ENCODE assay signal across 18 cellular contexts in the genomic region with DNA sequence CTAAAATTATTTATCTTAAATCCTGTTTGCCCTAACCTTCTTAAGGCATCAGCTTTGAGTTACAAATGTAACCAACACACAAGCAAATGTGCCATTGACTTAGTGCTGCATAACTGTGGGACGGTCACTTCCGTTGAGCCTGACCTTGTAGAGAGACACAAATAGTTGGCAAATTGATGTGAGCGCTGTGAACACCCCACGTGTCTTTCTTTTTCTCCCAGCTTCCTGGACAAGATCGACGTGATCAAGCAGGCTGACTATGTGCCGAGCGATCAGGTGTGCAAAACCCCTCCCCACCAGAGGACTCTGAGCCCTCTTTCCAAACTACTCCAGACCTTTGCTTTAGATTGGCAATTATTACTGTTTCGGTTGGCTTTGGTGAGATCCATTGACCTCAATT. TPM values are rescaled to one million over a fixed set of nuclear protein-coding genes. Genes with fewer than 3 reads are reported as not detected.
DNase-seq lines count a peak whose midpoint lies in the region; ATAC-seq, FAIRE-seq and TF ChIP-seq lines count a peak whose summit lies in the region.
"Had no signal": no experiment of that assay in that cellular context is flagged by ENCODE, and none has a peak within 500 bp of the region (broad histone marks: within the 10 kb centered on the region; RNA-seq: fewer than 3 reads in every experiment).

No MANE protein-coding gene starts in this region.

- no peaks in the 10 kb centered on the region for H3K27me3 ChIP-seq in KMS-11 (ENCODE audit: insufficient read depth, low read depth)
- H3K27me3 ChIP-seq in heart left ventricle, result no peaks in the 10 kb centered on the region
- H3K27me3 ChIP-seq in smooth muscle cell (ENCODE audit: low read depth), result no peaks in the 10 kb centered on the region

- no peak for TF ChIP-seq POLR2A in heart left ventricle (IDR thresholded peaks at IDR 0.05)

- H3K27ac Mint-ChIP-seq in CD14-positive monocyte, result peak overlapping the region in 6 of 7 donors; percentile 42 to 96 (median 77)

- H3K36me3 ChIP-seq in KMS-11 (ENCODE audit: insufficient read depth) (peaks cover 32% of the 10 kb centered on the region), heart left ventricle (peaks cover 10 to 81% (median 73%) of the 10 kb centered on the region in 9 donors), smooth muscle cell (ENCODE audit: low read depth) (peaks cover 31% of the 10 kb centered on the region), kidney (ENCODE audit: control insufficient read depth in 1 of 2, insufficient read depth in 2 of 2, low read length in 2 of 2) (peaks cover 31 to 42% of the 10 kb centered on the region in 2 donors)

- H3K4me3 ChIP-seq in KMS-11 (IDR thresholded peaks at IDR 0.05; ENCODE audit: insufficient read depth, low read depth, low read length), result no peak overlapping the region
- peak overlapping the region in 1 of 12 donors; percentile 31 for H3K4me3 ChIP-seq in heart left ventricle
- H3K4me3 ChIP-seq in smooth muscle cell, result no peak overlapping the region
- H3K4me3 ChIP-seq in kidney (ENCODE audit: low read length in 2 of 2), result no peak overlapping the region

- TF ChIP-seq CTCF in CD14-positive monocyte (IDR thresholded peaks at IDR 0.05) (no peak), KMS-11 (conservative IDR thresholded peaks at IDR 0.05; ENCODE audit: low read depth, low read length) (no peak), heart left ventricle (IDR thresholded peaks at IDR 0.05) (no peak), smooth muscle cell (IDR thresholded peaks at IDR 0.05; ENCODE audit: borderline replicate concordance, insufficient read depth, poor library complexity, severe bottlenecking) (no peak), kidney (IDR thresholded peaks at IDR 0.05; ENCODE audit: borderline replicate concordance, extremely low read depth, insufficient read depth) (no peak)

- FAIRE-seq in kidney (lab: Jason Lieb, UNC), result no peak

- no peaks in the 10 kb centered on the region for H3K9me3 Mint-ChIP-seq in CD14-positive monocyte
- H3K9me3 Mint-ChIP-seq: activated CD4-positive, alpha-beta memory T cell treated with anti-CD3 and anti-CD28 coated beads for 36 hours had no signal

- peak overlapping the region; percentile 85 for H3K4me2 ChIP-seq in KMS-11
- H3K4me2 ChIP-seq in smooth muscle cell, result no peak overlapping the region

- H3K79me2 ChIP-seq in KMS-11 (ENCODE audit: insufficient read depth, low read depth), result peaks cover 35% of the 10 kb centered on the region; the same call in 1 of the 2 replicates
- peaks cover 30% of the 10 kb centered on the region for H3K79me2 ChIP-seq in smooth muscle cell (ENCODE audit: low read depth)

- H3K4me1 ChIP-seq in KMS-11 (ENCODE audit: low read depth, poor library complexity, severe bottlenecking) (peaks cover 80% of the 10 kb centered on the region), heart left ventricle (peaks cover 0 to 60% (median 40%) of the 10 kb centered on the region in 12 donors), smooth muscle cell (ENCODE audit: low read depth) (peaks cover 15% of the 10 kb centered on the region), kidney (ENCODE audit: control insufficient read depth in 1 of 2, insufficient read depth in 1 of 2, low read depth in 1 of 2, low read length in 2 of 2) (peaks cover 0 to 12% of the 10 kb centered on the region in 2 donors)

- H3K4me1 Mint-ChIP-seq in CD14-positive monocyte, result peaks cover 36% of the 10 kb centered on the region

- WGBS in heart left ventricle, 4 donors, result 55 to 63% (median 62%) methylated on average over 9 of the region's 9 CpGs
- 97% methylated on average over 9 of the region's 9 CpGs for WGBS in smooth muscle cell (ENCODE audit: low lambda C conversion rate)

- DNase-seq in CD14-positive monocyte (ENCODE audit: low spot score) (no peak), heart left ventricle (no peak), smooth muscle cell (lab: John Stamatoyannopoulos, UW; ENCODE audit: unreplicated experiment) (no peak), kidney (no peak), CD1c-positive myeloid dendritic cell (ENCODE audit: extremely low spot score) (no peak), occipital lobe (lab: John Stamatoyannopoulos, UW) (no peak)
- DNase-seq: activated CD4-positive, alpha-beta memory T cell treated with anti-CD3 and anti-CD28 coated beads for 36 hours; activated effector memory CD4-positive, alpha-beta T cell treated with anti-CD3 and anti-CD28 coated beads, Interleukin-2, amount 50 U/mL, for 16 hours; central memory CD4-positive, alpha-beta T cell; EL; hippocampal formation; NCI-H2029; NCI-H748 treated with DMSO at 0.1 percent for 48 hours; nucleus accumbens; stimulated activated CD4-positive, alpha-beta T cell treated with anti-CD3 and anti-CD28 coated beads, Interleukin-15, amount 100 ng/mL, for 24 hours had no signal

- peaks cover 56 to 64% of the 10 kb centered on the region in 2 donors for H3K36me3 Mint-ChIP-seq in CD14-positive monocyte

- ATAC-seq in heart left ventricle (peak in 3 of 4 donors; percentile 30 to 44 (median 33)), HG03469 (IDR thresholded peaks at IDR 0.05; ENCODE audit: unreplicated experiment) (no peak)

- no peak overlapping the region for H2AFZ ChIP-seq in KMS-11 (ENCODE audit: low read depth)
- H2AFZ ChIP-seq in smooth muscle cell (ENCODE audit: low read depth), result no peak overlapping the region

- H3F3A ChIP-seq in smooth muscle cell (ENCODE audit: low read depth), result peaks cover 33% of the 10 kb centered on the region

- H3K27me3 Mint-ChIP-seq in CD14-positive monocyte (ENCODE audit: low read depth in 3 of 3), result peaks cover 0 to 3% (median 0%) of the 10 kb centered on the region in 3 donors
- H3K27me3 Mint-ChIP-seq: activated CD4-positive, alpha-beta memory T cell treated with anti-CD3 and anti-CD28 coated beads for 36 hours had no signal

- intact Hi-C loops in CD14-positive monocyte (cut with micrococcal nuclease), result loop anchor here (5.0 to 10.0 kb wide), 2 partner anchors 98 to 254 kb away; a partner anchor contains a TSS
- intact Hi-C loops in heart left ventricle (cut with DNase I), result loop anchor here in 5 of 10 donors (2.0 to 5.0 kb wide), 3 partner anchors 18 to 123 kb away; a partner anchor contains a TSS
- intact Hi-C loops in kidney (cut with DNase I), result loop anchor here (10.0 kb wide), 1 partner anchor 116 kb away; no protein-coding TSS in a partner anchor

- no peak overlapping the region for H3K4me3 Mint-ChIP-seq in CD14-positive monocyte
- H3K4me3 Mint-ChIP-seq: activated CD4-positive, alpha-beta memory T cell treated with anti-CD3 and anti-CD28 coated beads for 36 hours had no signal

- H3K9me3 ChIP-seq in heart left ventricle, result no peaks in the 10 kb centered on the region
- H3K9me3 ChIP-seq in smooth muscle cell (replicated peaks; ENCODE audit: low read depth), result no peaks in the 10 kb centered on the region
- no peaks in the 10 kb centered on the region for H3K9me3 ChIP-seq in kidney (ENCODE audit: control insufficient read depth in 1 of 2, low read length in 2 of 2)

- H3K27ac ChIP-seq in KMS-11 (peak overlapping the region; percentile 78), heart left ventricle (peak overlapping the region; percentile 64 to 93 (median 84)), smooth muscle cell (ENCODE audit: low read depth) (peak overlapping the region; percentile 89), kidney (ENCODE audit: low read depth in 2 of 2, low read length in 2 of 2) (no peak overlapping the region)
- H3K27ac ChIP-seq: epithelial cell of prostate had no signal

- no peaks in the 10 kb centered on the region for H4K20me1 ChIP-seq in KMS-11 (ENCODE audit: insufficient read depth)
- peaks cover 73% of the 10 kb centered on the region for H4K20me1 ChIP-seq in smooth muscle cell (ENCODE audit: low read depth)

- H3K9ac ChIP-seq in KMS-11 (peak overlapping the region; percentile 34; the same call in 1 of the 2 replicates), smooth muscle cell (ENCODE audit: low read depth) (no peak overlapping the region), kidney (ENCODE audit: low read length in 2 of 2) (no peak overlapping the region)

RNA-seq across cellular contexts. Expression of a gene that starts 56.4 kb away (rescaled TPM):
- polyA plus RNA-seq in CD14-positive monocyte (100 to 1,000 TPM; 109 to 124 TPM), heart left ventricle (1,000 to 10,000 TPM; 1,246 to 2,999 TPM), smooth muscle cell (1,914 and 1,960 TPM in 2 replicates), kidney (ENCODE audit: insufficient read depth, low read depth, low replicate concordance) (867 TPM)
- total RNA-seq in heart left ventricle (1,000 to 10,000 TPM; 1,430 to 2,119 (median 1,604) TPM), smooth muscle cell (1,103 and 1,240 TPM in 2 replicates), kidney (792 TPM), occipital lobe (344 TPM)

RNA-seq across cellular contexts. Expression of a gene that starts 58.2 kb away (rescaled TPM):
- polyA plus RNA-seq in CD14-positive monocyte, result not detected
- total RNA-seq in heart left ventricle, result under 1 TPM in 7 of 9 donors, not detected in 2; 0.22 to 0.79 (median 0.29) TPM
- polyA plus RNA-seq in heart left ventricle, result under 1 TPM; 0.17 to 0.91 TPM
- total RNA-seq in smooth muscle cell, result 0.13 and 0.40 TPM in 2 replicates
- 0.35 TPM in 1 of 2 replicates, not detected in the other for polyA plus RNA-seq in smooth muscle cell
- 0.88 TPM for total RNA-seq in kidney
- 0.37 TPM for polyA plus RNA-seq in kidney (ENCODE audit: insufficient read depth, low read depth, low replicate concordance)
- total RNA-seq in occipital lobe, result 0.94 TPM

Comparison
In these comparisons a context has a peak if more than half of its experiments do, and no peak if none do; other contexts are left out.
1. H3K27ac ChIP-seq: peak in KMS-11 (single experiment), heart left ventricle (12 of 12) and smooth muscle cell (single experiment); none in kidney (0 of 2).